ENCODE assay signal across 10 cellular contexts in the genomic region with DNA sequence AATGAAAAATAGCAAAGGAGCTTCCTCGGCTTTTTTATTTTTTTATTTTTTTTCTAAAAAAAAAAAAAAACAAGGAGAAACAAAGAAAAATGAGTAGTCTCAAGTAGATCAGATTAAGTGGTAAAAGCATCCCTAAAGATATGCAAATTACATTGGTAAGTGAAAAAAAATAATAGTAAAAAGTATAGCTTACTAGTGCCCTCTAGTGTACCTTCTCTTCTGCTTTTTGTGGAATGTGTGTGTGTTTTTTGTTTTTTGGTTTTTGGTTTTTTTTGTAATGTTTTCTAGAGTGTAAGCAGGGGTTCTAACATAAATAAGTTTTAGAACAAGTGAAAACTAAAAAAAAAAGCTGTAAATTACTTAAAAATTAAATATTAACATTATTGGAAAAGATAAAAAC.
DNase-seq lines count a peak whose midpoint lies in the region; ATAC-seq and TF ChIP-seq lines count a peak whose summit lies in the region.
"Had no signal": no experiment of that assay in that cellular context is flagged by ENCODE, and none has a peak within 500 bp of the region (broad histone marks: within the 10 kb centered on the region; RNA-seq: fewer than 3 reads in every experiment).

No MANE protein-coding gene starts in this region.

- H4K20me1 ChIP-seq in SK-N-SH (ENCODE audit: insufficient read depth) (no peaks in the 10 kb centered on the region), smooth muscle cell (ENCODE audit: low read depth) (no peaks in the 10 kb centered on the region)

- H3K9me3 Mint-ChIP-seq in T-cell = peaks cover 2 to 6% (median 3%) of the 10 kb centered on the region in 3 donors

- H3K9me3 ChIP-seq in SK-N-SH (no peaks in the 10 kb centered on the region), smooth muscle cell (replicated peaks; ENCODE audit: low read depth) (no peaks in the 10 kb centered on the region), gastroesophageal sphincter (no peaks in the 10 kb centered on the region)

- H3K27me3 Mint-ChIP-seq in T-cell = no peaks in the 10 kb centered on the region

- no peaks in the 10 kb centered on the region for H3K79me2 ChIP-seq in SK-N-SH (ENCODE audit: insufficient read depth)
- H3K79me2 ChIP-seq in smooth muscle cell (ENCODE audit: low read depth) = no peaks in the 10 kb centered on the region

- no peaks in the 10 kb centered on the region for H3F3A ChIP-seq in SK-N-SH (replicated peaks; ENCODE audit: insufficient read depth)
- H3F3A ChIP-seq in smooth muscle cell (ENCODE audit: low read depth) = no peaks in the 10 kb centered on the region

- H3K4me1 Mint-ChIP-seq in T-cell = no peaks in the 10 kb centered on the region

- no peak for TF ChIP-seq POLR2A in gastroesophageal sphincter (IDR thresholded peaks at IDR 0.05)

- H3K9me2 ChIP-seq in SK-N-SH = no peaks in the 10 kb centered on the region

- no peak overlapping the region for H3K27ac Mint-ChIP-seq in T-cell
- H3K27ac Mint-ChIP-seq: CD8-positive, alpha-beta T cell had no signal

- H2AFZ ChIP-seq in SK-N-SH (ENCODE audit: low read depth) (no peak overlapping the region), smooth muscle cell (ENCODE audit: low read depth) (no peak overlapping the region)

- H3K36me3 ChIP-seq in SK-N-SH (replicated peaks in 1 of 2; ENCODE audit: control insufficient read depth in 1 of 2, insufficient read depth in 2 of 2, low read length in 1 of 2) (no peaks in the 10 kb centered on the region), smooth muscle cell (ENCODE audit: low read depth) (no peaks in the 10 kb centered on the region), gastroesophageal sphincter (no peaks in the 10 kb centered on the region)

- TF ChIP-seq RAD21 in SK-N-SH (IDR thresholded peaks at IDR 0.05; ENCODE audit: low read length) = peak; percentile 61

- no peak overlapping the region for H3K4me3 ChIP-seq in SK-N-SH (ENCODE audit: low read depth in 2 of 2, low read length in 1 of 2)
- H3K4me3 ChIP-seq in choroid plexus epithelial cell (ENCODE audit: low read depth, low read length) = no peak overlapping the region
- H3K4me3 ChIP-seq in smooth muscle cell = no peak overlapping the region
- no peak overlapping the region for H3K4me3 ChIP-seq in gastroesophageal sphincter

- TF ChIP-seq CTCF in SK-N-SH (IDR thresholded peaks at IDR 0.05) (peak; percentile 66), choroid plexus epithelial cell (conservative IDR thresholded peaks at IDR 0.05; ENCODE audit: low read depth, low read length) (peak; percentile 52), smooth muscle cell (IDR thresholded peaks at IDR 0.05; ENCODE audit: borderline replicate concordance, insufficient read depth, poor library complexity, severe bottlenecking) (peak; percentile 55), gastroesophageal sphincter (IDR thresholded peaks at IDR 0.05) (no peak)

- H3K4me2 ChIP-seq in SK-N-SH = no peak overlapping the region
- no peak overlapping the region for H3K4me2 ChIP-seq in smooth muscle cell

- no peak overlapping the region for H3K4me3 Mint-ChIP-seq in T-cell
- H3K4me3 Mint-ChIP-seq: CD8-positive, alpha-beta T cell had no signal

- WGBS in SK-N-SH (ENCODE audit: low lambda C conversion rate) = 66% methylated on average over 1 of the region's 1 CpG
- WGBS in smooth muscle cell (ENCODE audit: low lambda C conversion rate) = 25% methylated on average over 1 of the region's 1 CpG
- WGBS in gastroesophageal sphincter (ENCODE audit: low coverage in 1 of 2), 2 donors = 10 to 13% methylated on average over 1 of the region's 1 CpG

- H3K27me3 ChIP-seq in SK-N-SH (ENCODE audit: insufficient read depth) = no peaks in the 10 kb centered on the region
- no peaks in the 10 kb centered on the region for H3K27me3 ChIP-seq in smooth muscle cell (ENCODE audit: low read depth)
- H3K27me3 ChIP-seq in gastroesophageal sphincter = no peaks in the 10 kb centered on the region

- CTCF ChIA-PET in SK-N-SH (lab: Yijun Ruan, JAX) = interaction anchor here (0.6 to 1.4 kb wide), 16 partner anchors 13 to 1035 kb away, joined by 3 to 4 read pairs (median 3); no protein-coding TSS in a partner anchor
- CTCF ChIA-PET in T-cell (lab: Charles Lee) = interaction anchor here in 1 of 2 donors (0.7 kb wide), 1 partner anchor 177 kb away, joined by 4 read pairs; no protein-coding TSS in a partner anchor

- POLR2A ChIA-PET in SK-N-SH (lab: Yijun Ruan, JAX) = no interaction called here
- POLR2A ChIA-PET in T-cell (lab: Charles Lee) = interaction anchor here in 1 of 2 donors (0.7 kb wide), 1 partner anchor 18 kb away, joined by 3 read pairs; no protein-coding TSS in a partner anchor

- H3K9ac ChIP-seq in SK-N-SH (no peak overlapping the region), smooth muscle cell (ENCODE audit: low read depth) (no peak overlapping the region)

- no peaks in the 10 kb centered on the region for H3K36me3 Mint-ChIP-seq in T-cell
- H3K36me3 Mint-ChIP-seq: CD8-positive, alpha-beta T cell had no signal

- no peak for ATAC-seq in SK-N-SH treated with all-trans-retinoic acid at 6 μM for 48 hours
- no peak for ATAC-seq in gastroesophageal sphincter
- ATAC-seq in HG02759 (IDR thresholded peaks at IDR 0.05; ENCODE audit: unreplicated experiment) = no peak
- no peak for ATAC-seq in T-cell (replicated peaks in 1 of 4)
- ATAC-seq: CD8-positive, alpha-beta T cell had no signal

- H3K4me1 ChIP-seq in SK-N-SH (ENCODE audit: control insufficient read depth in 1 of 2, insufficient read depth in 2 of 2, low read depth in 1 of 2, low read length in 1 of 2) = no peaks in the 10 kb centered on the region
- H3K4me1 ChIP-seq in smooth muscle cell (ENCODE audit: low read depth) = no peaks in the 10 kb centered on the region
- no peaks in the 10 kb centered on the region for H3K4me1 ChIP-seq in gastroesophageal sphincter

- DNase-seq in SK-N-SH (no peak), NCI-H524 treated with DMSO at 0.1 percent for 48 hours (lab: John Stamatoyannopoulos, UW) (peak; percentile 14), choroid plexus epithelial cell (ENCODE audit: low read depth) (peak; percentile 10), smooth muscle cell (lab: John Stamatoyannopoulos, UW; ENCODE audit: unreplicated experiment) (no peak), T-cell (no peak)
- DNase-seq: activated CD4-positive, CD25-positive, alpha-beta regulatory T cell treated with anti-CD3 and anti-CD28 coated beads, Interleukin-2, amount 50 U/mL, for 72 hours; CD8-positive, alpha-beta T cell had no signal

- no peak overlapping the region for H3K27ac ChIP-seq in SK-N-SH (ENCODE audit: low read depth in 2 of 2, low read length in 1 of 2)
- H3K27ac ChIP-seq in smooth muscle cell (ENCODE audit: low read depth) = no peak overlapping the region
- no peak overlapping the region for H3K27ac ChIP-seq in gastroesophageal sphincter

- TF ChIP-seq EP300 in SK-N-SH (IDR thresholded peaks at IDR 0.05; ENCODE audit: borderline replicate concordance in 1 of 2, low read depth in 1 of 2, low read length in 1 of 2) = no peak
- TF ChIP-seq EP300 in gastroesophageal sphincter (IDR thresholded peaks at IDR 0.05) = no peak

TF ChIP-seq in SK-N-SH, 30 proteins besides CTCF, POLR2A, EP300 and RAD21:
- peak; percentile 35; the same call in 1 of the 2 replicates for TF ChIP-seq SMC3 (IDR thresholded peaks at IDR 0.05; ENCODE audit: low read depth, low read length)
- no peak for TF ChIP-seq JUND (IDR thresholded peaks at IDR 0.05)
- no peak for TF ChIP-seq POLR2AphosphoS5 (IDR thresholded peaks at IDR 0.05; ENCODE audit: low read depth, low read length)
- TF ChIP-seq GATA2 (CRISPR knock-in tag; IDR thresholded peaks at IDR 0.05) = no peak
TF ChIP-seq in SK-N-SH: peak in this region for 1.

TF ChIP-seq in SK-N-SH treated with all-trans-retinoic acid at 6 μM for 48 hours, 23 proteins besides CTCF, POLR2A, EP300 and RAD21 (continues in another document):
- no peak for TF ChIP-seq CSDC2 (CRISPR knock-in tag; IDR thresholded peaks at IDR 0.05)
- TF ChIP-seq, protein P1, sequence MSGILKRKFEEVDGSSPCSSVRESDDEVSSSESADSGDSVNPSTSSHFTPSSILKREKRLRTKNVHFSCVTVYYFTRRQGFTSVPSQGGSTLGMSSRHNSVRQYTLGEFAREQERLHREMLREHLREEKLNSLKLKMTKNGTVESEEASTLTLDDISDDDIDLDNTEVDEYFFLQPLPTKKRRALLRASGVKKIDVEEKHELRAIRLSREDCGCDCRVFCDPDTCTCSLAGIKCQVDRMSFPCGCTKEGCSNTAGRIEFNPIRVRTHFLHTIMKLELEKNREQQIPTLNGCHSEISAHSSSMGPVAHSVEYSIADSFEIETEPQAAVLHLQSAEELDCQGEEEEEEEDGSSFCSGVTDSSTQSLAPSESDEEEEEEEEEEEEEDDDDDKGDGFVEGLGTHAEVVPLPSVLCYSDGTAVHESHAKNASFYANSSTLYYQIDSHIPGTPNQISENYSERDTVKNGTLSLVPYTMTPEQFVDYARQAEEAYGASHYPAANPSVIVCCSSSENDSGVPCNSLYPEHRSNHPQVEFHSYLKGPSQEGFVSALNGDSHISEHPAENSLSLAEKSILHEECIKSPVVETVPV (CRISPR knock-in tag; IDR thresholded peaks at IDR 0.05) = no peak
- TF ChIP-seq ISL1 (CRISPR knock-in tag; IDR thresholded peaks at IDR 0.05) = no peak
- no peak for TF ChIP-seq PPARA (CRISPR knock-in tag; IDR thresholded peaks at IDR 0.05; ENCODE audit: borderline replicate concordance)
- TF ChIP-seq GLIS3 (CRISPR knock-in tag; IDR thresholded peaks at IDR 0.05) = no peak
- TF ChIP-seq ZC3H10 (CRISPR knock-in tag; IDR thresholded peaks at IDR 0.05) = no peak
- TF ChIP-seq ZNF70 (CRISPR knock-in tag; IDR thresholded peaks at IDR 0.05) = no peak
- no peak for TF ChIP-seq ZNF8 (CRISPR knock-in tag; IDR thresholded peaks at IDR 0.05)
- TF ChIP-seq, protein P2, sequence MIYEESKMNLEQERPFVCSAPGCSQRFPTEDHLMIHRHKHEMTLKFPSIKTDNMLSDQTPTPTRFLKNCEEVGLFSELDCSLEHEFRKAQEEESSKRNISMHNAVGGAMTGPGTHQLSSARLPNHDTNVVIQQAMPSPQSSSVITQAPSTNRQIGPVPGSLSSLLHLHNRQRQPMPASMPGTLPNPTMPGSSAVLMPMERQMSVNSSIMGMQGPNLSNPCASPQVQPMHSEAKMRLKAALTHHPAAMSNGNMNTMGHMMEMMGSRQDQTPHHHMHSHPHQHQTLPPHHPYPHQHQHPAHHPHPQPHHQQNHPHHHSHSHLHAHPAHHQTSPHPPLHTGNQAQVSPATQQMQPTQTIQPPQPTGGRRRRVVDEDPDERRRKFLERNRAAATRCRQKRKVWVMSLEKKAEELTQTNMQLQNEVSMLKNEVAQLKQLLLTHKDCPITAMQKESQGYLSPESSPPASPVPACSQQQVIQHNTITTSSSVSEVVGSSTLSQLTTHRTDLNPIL (CRISPR knock-in tag; IDR thresholded peaks at IDR 0.05; ENCODE audit: low read depth) = no peak

Comparison
In these comparisons a context has a peak if more than half of its experiments do, and no peak if none do; other contexts are left out.
1. DNase-seq: peak in NCI-H524 treated with DMSO at 0.1 percent for 48 hours (single experiment) and choroid plexus epithelial cell (single experiment); none in SK-N-SH (single experiment), smooth muscle cell (single experiment) and T-cell (0 of 34).
2. CTCF ChIP-seq: peak in SK-N-SH (single experiment), choroid plexus epithelial cell (single experiment) and smooth muscle cell (single experiment); none in gastroesophageal sphincter (0 of 4).